1 cellular context compared by ENCODE assay signal in genomic region chr3:14406762-14407161, GRCh38.
TF ChIP-seq lines count a peak whose summit lies in the region.

No MANE protein-coding gene starts in this region.

TF ChIP-seq in IMR-90, 13 proteins besides CTCF, POLR2A, EP300 and RAD21:
- TF ChIP-seq SMC3 (IDR thresholded peaks at IDR 0.05; ENCODE audit: low read depth, low read length) = no peak
